In the genomic region with DNA sequence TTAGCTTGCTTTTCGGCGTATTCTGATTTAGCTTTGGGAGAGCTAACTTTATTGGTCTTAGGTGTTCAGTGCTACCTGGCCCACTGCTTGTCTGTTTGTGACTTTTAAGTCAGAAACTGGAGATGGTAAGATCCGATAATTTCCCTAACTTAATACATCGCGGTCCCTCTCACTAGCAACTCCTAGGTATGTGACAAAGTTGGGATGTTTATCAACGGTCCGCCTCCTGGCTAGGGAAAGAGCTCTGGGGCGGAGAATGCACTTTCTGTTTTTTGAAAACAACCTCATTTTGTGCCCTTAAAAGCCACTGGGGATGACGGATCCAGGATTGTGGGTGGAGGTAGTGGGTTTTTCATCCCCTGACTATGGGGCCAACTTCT, we compare ENCODE assay signal across 8 cellular contexts. TPM values are rescaled to one million over a fixed set of nuclear protein-coding genes. Genes with fewer than 3 reads are reported as not detected.
A peak's percentile ranks its signal among the peaks of the same experiment; 100 is the strongest.
DNase-seq lines count a peak whose midpoint lies in the region; FAIRE-seq and TF ChIP-seq lines count a peak whose summit lies in the region.

No MANE protein-coding gene starts in this region.

- CTCF ChIA-PET in activated naive CD4-positive, alpha-beta T cell treated with anti-CD3 and anti-CD28 coated beads, Interleukin-2, amount 10 ng/mL, durations not matched to agents 7 days and 5 days (lab: Charles Lee): interaction anchor here (2.2 kb wide), 1 partner anchor 18 kb away, joined by 9 read pairs; no protein-coding TSS in a partner anchor

- H3K79me2 ChIP-seq in keratinocyte (ENCODE audit: control insufficient read depth, insufficient read depth, low read length): peaks cover 56% of the 10 kb centered on the region

- peaks cover 7% of the 10 kb centered on the region for H3K27me3 Mint-ChIP-seq in activated naive CD4-positive, alpha-beta T cell treated with anti-CD3 and anti-CD28 coated beads, Interleukin-2, amount 10 ng/mL, durations not matched to agents 7 days and 5 days

- no peaks in the 10 kb centered on the region for H3K9me3 Mint-ChIP-seq in activated naive CD4-positive, alpha-beta T cell treated with anti-CD3 and anti-CD28 coated beads, Interleukin-2, amount 10 ng/mL, durations not matched to agents 7 days and 5 days

- dilution Hi-C loops in keratinocyte (cut with MboI; ENCODE audit: extremely low pct_ligation_motif_present, low sequenced_read_pairs): no loop called here

- 0% methylated on average over 9 of the region's 9 CpGs for WGBS in suprapubic skin

- H2AFZ ChIP-seq in keratinocyte (ENCODE audit: control insufficient read depth, low read length): no peak overlapping the region

- H3K4me3 ChIP-seq in keratinocyte (ENCODE audit: control insufficient read depth in 2 of 3, extremely low read depth in 1 of 3, insufficient read depth in 2 of 3, low read depth in 1 of 3, low read length in 3 of 3) (peak overlapping the region; percentile 95 to 98 (median 97)), suprapubic skin (peak overlapping the region; percentile 64)

- H4K20me1 ChIP-seq in keratinocyte (ENCODE audit: control insufficient read depth, extremely low read depth, insufficient read depth, low read length): peaks cover 2% of the 10 kb centered on the region

- H3K27me3 ChIP-seq in keratinocyte (ENCODE audit: control insufficient read depth, extremely low read depth, insufficient read depth, low read length) (no peaks in the 10 kb centered on the region), suprapubic skin (no peaks in the 10 kb centered on the region)

- peak overlapping the region; percentile 97 for H3K9ac ChIP-seq in keratinocyte (ENCODE audit: control insufficient read depth, extremely low read depth, insufficient read depth, low read length)

- H3K4me3 Mint-ChIP-seq in activated naive CD4-positive, alpha-beta T cell treated with anti-CD3 and anti-CD28 coated beads, Interleukin-2, amount 10 ng/mL, durations not matched to agents 7 days and 5 days: peak overlapping the region; percentile 98

- peak overlapping the region; percentile 97 for H3K27ac Mint-ChIP-seq in activated naive CD4-positive, alpha-beta T cell treated with anti-CD3 and anti-CD28 coated beads, Interleukin-2, amount 10 ng/mL, durations not matched to agents 7 days and 5 days

- H3K4me1 Mint-ChIP-seq in activated naive CD4-positive, alpha-beta T cell treated with anti-CD3 and anti-CD28 coated beads, Interleukin-2, amount 10 ng/mL, durations not matched to agents 7 days and 5 days: peaks cover 28% of the 10 kb centered on the region

- H3K4me1 ChIP-seq in keratinocyte (ENCODE audit: control insufficient read depth, extremely low read depth, insufficient read depth, low read length): peaks cover 47% of the 10 kb centered on the region
- H3K4me1 ChIP-seq in suprapubic skin: peaks cover 77% of the 10 kb centered on the region

- H3K9me1 ChIP-seq in keratinocyte (ENCODE audit: control insufficient read depth, extremely low read depth, insufficient read depth, low read length): no peaks in the 10 kb centered on the region

- H3K36me3 ChIP-seq in keratinocyte (ENCODE audit: control insufficient read depth in 2 of 2, extremely low read depth in 1 of 2, insufficient read depth in 2 of 2, low read length in 2 of 2) (peaks cover 0 to 7% of the 10 kb centered on the region in 2 experiments), suprapubic skin (peaks cover 5% of the 10 kb centered on the region)

- peak overlapping the region; percentile 96 for H3K4me2 ChIP-seq in keratinocyte (ENCODE audit: control insufficient read depth, extremely low read depth, insufficient read depth, low read depth, low read length)

- FAIRE-seq in keratinocyte (lab: Jason Lieb, UNC): no peak

- peaks cover 70% of the 10 kb centered on the region for H3K36me3 Mint-ChIP-seq in activated naive CD4-positive, alpha-beta T cell treated with anti-CD3 and anti-CD28 coated beads, Interleukin-2, amount 10 ng/mL, durations not matched to agents 7 days and 5 days

- no peaks in the 10 kb centered on the region for H3K9me3 ChIP-seq in keratinocyte (ENCODE audit: control insufficient read depth, low read depth, low read length)
- no peaks in the 10 kb centered on the region for H3K9me3 ChIP-seq in suprapubic skin

- no peak for TF ChIP-seq CTCF in keratinocyte (optimal IDR thresholded peaks at IDR 0.05 in 1 of 3, IDR thresholded peaks at IDR 0.05 in 1 of 3, conservative IDR thresholded peaks at IDR 0.05 in 1 of 3; ENCODE audit: extremely low read depth in 1 of 3, insufficient read depth in 2 of 3, low read length in 3 of 3)
- TF ChIP-seq CTCF in suprapubic skin (IDR thresholded peaks at IDR 0.05): no peak

- no peak for TF ChIP-seq EP300 in suprapubic skin (IDR thresholded peaks at IDR 0.05)

- peak overlapping the region; percentile 93 for H3K27ac ChIP-seq in keratinocyte (ENCODE audit: control insufficient read depth, insufficient read depth, low read length)
- peak overlapping the region; percentile 100 for H3K27ac ChIP-seq in suprapubic skin

- no peak for TF ChIP-seq POLR2A in suprapubic skin (IDR thresholded peaks at IDR 0.05)

- DNase-seq in activated CD8-positive, alpha-beta memory T cell treated with anti-CD3 and anti-CD28 coated beads, Interleukin-2, amount 50 U/mL, for 4 hours: peak; percentile 20
- DNase-seq in activated CD8-positive, alpha-beta memory T cell treated with anti-CD3 and anti-CD28 coated beads for 24 hours: no peak
- DNase-seq in activated naive CD4-positive, alpha-beta T cell treated with anti-CD3 and anti-CD28 coated beads, Interleukin-2, amount 10 ng/mL, durations not matched to agents 7 days and 5 days: peak; percentile 30
- no peak for DNase-seq in keratinocyte (ENCODE audit: low read depth, low spot score)
- no peak for DNase-seq in suprapubic skin (ENCODE audit: low spot score in 2 of 2)
- no peak for DNase-seq in occipital lobe (lab: John Stamatoyannopoulos, UW)
- DNase-seq in NCI-H2081 treated with DMSO at 0.1 percent for 48 hours (lab: John Stamatoyannopoulos, UW): no peak
- DNase-seq in amygdala (lab: John Stamatoyannopoulos, UW): no peak

RNA-seq across cellular contexts. Expression of gene CDKN1B, which starts 1.2 kb away (rescaled TPM):
- polyA plus RNA-seq in keratinocyte: 2.9 to 5.5 TPM (median 5.1 TPM) in 3 replicates
- polyA plus RNA-seq in keratinocyte (2011; ENCODE audit: low read depth): 16.5 TPM
- polyA plus RNA-seq in keratinocyte (2011; cell fraction: cytosol; rRNA removed): 1.5 and 2.4 TPM in 2 replicates
- 3.4 and 4.0 TPM in 2 replicates for polyA plus RNA-seq in keratinocyte (2011; cell fraction: nucleus; rRNA removed)
- polyA plus RNA-seq in keratinocyte (2012; ENCODE audit: low replicate concordance): 8.1 and 9.2 TPM in 2 replicates
- 0.89 to 3.2 TPM (median 1.2 TPM) in 3 replicates for polyA minus RNA-seq in keratinocyte
- polyA minus RNA-seq in keratinocyte (2011; cell fraction: cytosol; rRNA and poly(A)+ RNA removed): 6.9 TPM
- polyA minus RNA-seq in keratinocyte (2011; cell fraction: nucleus; rRNA and poly(A)+ RNA removed): 5.5 and 6.0 TPM in 2 replicates
- total RNA-seq in suprapubic skin (10 to 100 TPM; 37.8 to 71.9 (median 46.9) TPM), occipital lobe (143 TPM)

RNA-seq across cellular contexts. Expression of gene GPR19, which starts 22.4 kb away (rescaled TPM):
- 0.05 to 0.45 TPM (median 0.17 TPM) in 3 replicates for polyA plus RNA-seq in keratinocyte
- not detected for polyA plus RNA-seq in keratinocyte (2011; ENCODE audit: low read depth)
- polyA plus RNA-seq in keratinocyte (2011; cell fraction: cytosol; rRNA removed): 0.10 and 0.18 TPM in 2 replicates
- 0.45 TPM in 1 of 2 replicates, not detected in the other for polyA plus RNA-seq in keratinocyte (2011; cell fraction: nucleus; rRNA removed)
- 0.28 TPM in 1 of 2 replicates, not detected in the other for polyA plus RNA-seq in keratinocyte (2012; ENCODE audit: low replicate concordance)
- 0.23 to 1.1 TPM in 2 of 3 replicates, not detected in the other for polyA minus RNA-seq in keratinocyte
- not detected for polyA minus RNA-seq in keratinocyte (2011; cell fraction: cytosol; rRNA and poly(A)+ RNA removed)
- polyA minus RNA-seq in keratinocyte (2011; cell fraction: nucleus; rRNA and poly(A)+ RNA removed): not detected in 2 replicates
- total RNA-seq in suprapubic skin: under 1 TPM in 1 of 4 donors, not detected in 3; 0.42 TPM
- total RNA-seq in occipital lobe: 24.6 TPM

Comparison
In these comparisons a context has a peak if more than half of its experiments do, and no peak if none do; other contexts are left out.
1. DNase-seq: peak in activated CD8-positive, alpha-beta memory T cell treated with anti-CD3 and anti-CD28 coated beads, Interleukin-2, amount 50 U/mL, for 4 hours (single experiment) and activated naive CD4-positive, alpha-beta T cell treated with anti-CD3 and anti-CD28 coated beads, Interleukin-2, amount 10 ng/mL, durations not matched to agents 7 days and 5 days (single experiment); none in activated CD8-positive, alpha-beta memory T cell treated with anti-CD3 and anti-CD28 coated beads for 24 hours (single experiment), keratinocyte (single experiment), suprapubic skin (0 of 2), occipital lobe (single experiment), NCI-H2081 treated with DMSO at 0.1 percent for 48 hours (single experiment) and amygdala (0 of 56).
2. RNA of gene GPR19, which starts 22.4 kb away (total RNA-seq): 24.6 TPM in occipital lobe (single experiment); 0.42 TPM in suprapubic skin; every median in the first group is over 10 times any median in the second.